Comparison of ENCODE assay signal across 1 cellular context in the genomic region with DNA sequence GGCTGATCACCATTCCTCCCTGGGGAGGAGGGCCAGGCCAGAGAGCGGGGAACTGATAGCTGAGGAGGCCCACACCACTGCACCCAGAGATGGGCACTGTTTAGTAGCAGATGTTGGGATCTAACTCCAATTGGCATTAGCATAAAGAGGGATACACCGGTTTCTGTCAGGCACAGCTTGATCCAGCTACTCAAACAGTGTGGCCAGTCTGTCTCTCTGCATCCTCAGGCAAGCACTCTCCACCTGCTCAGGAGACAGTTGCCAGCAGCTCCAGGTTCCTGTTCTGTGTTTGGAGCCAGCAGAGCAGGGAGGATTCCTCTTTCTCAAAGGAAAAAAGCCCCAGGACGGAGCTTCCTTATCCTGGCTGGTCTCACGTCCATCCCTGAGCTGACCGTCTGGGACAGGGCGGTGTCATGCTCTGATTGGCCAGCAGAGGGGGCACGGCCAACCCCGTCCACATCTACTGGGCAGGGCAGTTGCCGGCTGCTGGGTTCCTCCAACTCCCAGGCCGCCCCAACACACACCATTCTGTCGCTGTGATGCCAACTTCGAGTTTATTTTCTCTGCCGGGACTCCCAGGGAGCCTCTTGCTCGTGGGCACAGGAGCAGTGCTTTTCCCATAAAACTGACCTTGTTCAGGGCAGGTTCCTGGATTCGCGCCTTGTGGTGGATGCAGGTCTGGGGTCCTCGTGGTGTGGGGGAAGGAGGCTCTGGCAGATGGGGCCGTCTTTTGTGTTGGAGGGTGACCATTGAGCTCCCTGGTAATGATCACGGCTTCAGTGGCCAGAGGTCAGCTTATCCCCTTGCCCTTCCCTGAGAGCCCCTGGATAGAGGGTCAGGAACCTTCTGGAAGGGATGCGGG.
TF ChIP-seq lines count a peak whose summit lies in the region.

No MANE protein-coding gene starts in this region.

TF ChIP-seq in WTC11, 78 proteins besides CTCF, POLR2A, EP300 and RAD21:
- TF ChIP-seq, protein P1, sequence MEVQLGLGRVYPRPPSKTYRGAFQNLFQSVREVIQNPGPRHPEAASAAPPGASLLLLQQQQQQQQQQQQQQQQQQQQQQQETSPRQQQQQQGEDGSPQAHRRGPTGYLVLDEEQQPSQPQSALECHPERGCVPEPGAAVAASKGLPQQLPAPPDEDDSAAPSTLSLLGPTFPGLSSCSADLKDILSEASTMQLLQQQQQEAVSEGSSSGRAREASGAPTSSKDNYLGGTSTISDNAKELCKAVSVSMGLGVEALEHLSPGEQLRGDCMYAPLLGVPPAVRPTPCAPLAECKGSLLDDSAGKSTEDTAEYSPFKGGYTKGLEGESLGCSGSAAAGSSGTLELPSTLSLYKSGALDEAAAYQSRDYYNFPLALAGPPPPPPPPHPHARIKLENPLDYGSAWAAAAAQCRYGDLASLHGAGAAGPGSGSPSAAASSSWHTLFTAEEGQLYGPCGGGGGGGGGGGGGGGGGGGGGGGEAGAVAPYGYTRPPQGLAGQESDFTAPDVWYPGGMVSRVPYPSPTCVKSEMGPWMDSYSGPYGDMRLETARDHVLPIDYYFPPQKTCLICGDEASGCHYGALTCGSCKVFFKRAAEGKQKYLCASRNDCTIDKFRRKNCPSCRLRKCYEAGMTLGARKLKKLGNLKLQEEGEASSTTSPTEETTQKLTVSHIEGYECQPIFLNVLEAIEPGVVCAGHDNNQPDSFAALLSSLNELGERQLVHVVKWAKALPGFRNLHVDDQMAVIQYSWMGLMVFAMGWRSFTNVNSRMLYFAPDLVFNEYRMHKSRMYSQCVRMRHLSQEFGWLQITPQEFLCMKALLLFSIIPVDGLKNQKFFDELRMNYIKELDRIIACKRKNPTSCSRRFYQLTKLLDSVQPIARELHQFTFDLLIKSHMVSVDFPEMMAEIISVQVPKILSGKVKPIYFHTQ (CRISPR knock-in tag; IDR thresholded peaks at IDR 0.05) = no peak
TF ChIP-seq in WTC11: peak in this region for 0.
